ENCODE assay signal across 1 cellular context in the genomic region with DNA sequence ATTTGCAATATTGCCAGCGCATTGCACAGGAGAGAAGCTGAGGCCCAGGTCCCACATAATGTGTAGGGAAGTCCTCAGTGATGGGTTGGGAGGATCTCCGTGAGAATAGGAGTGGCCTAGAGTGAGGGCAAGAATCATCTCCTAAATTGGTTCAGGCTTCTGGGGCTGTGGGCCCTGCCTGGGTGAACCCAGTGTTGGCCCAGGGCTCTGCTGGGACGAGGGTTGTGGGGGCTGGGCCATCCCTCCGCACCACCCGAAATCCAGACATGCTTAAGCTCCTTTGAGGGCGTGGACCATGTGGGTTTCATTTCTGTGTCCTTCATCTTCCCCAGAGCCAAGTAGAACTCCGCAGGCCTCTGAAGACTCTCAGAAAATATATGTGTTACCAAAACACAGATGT.
TF ChIP-seq lines count a peak whose summit lies in the region.

No MANE protein-coding gene starts in this region.

TF ChIP-seq in SK-N-SH treated with all-trans-retinoic acid at 6 μM for 48 hours, 23 proteins besides CTCF, POLR2A, EP300 and RAD21 (continued from another document):
- TF ChIP-seq ZC3H10 (CRISPR knock-in tag; IDR thresholded peaks at IDR 0.05): no peak
TF ChIP-seq in SK-N-SH treated with all-trans-retinoic acid at 6 μM for 48 hours: peak in this region for 0.
